18 cellular contexts compared by ENCODE assay signal in the genomic region with DNA sequence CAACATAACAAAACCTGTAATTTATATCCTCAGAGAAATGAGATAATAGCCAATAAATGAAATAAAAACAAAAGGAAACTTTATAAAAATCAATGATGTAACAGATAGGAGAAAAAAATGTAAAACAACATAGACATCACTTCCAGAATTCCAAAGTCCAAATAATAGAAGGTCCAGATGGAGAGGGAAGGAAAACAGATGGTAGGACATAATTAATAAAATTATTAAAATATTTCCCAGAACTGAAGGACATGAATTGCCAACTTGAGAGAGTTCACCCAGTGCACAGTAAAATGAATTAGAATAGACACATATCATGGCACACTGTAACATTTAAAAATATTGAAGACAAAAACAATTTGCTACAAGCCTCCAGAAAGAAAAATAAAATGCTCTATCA.
"Had no signal": no experiment of that assay in that cellular context is flagged by ENCODE, and none has a peak within 500 bp of the region (broad histone marks: within the 10 kb centered on the region; RNA-seq: fewer than 3 reads in every experiment).

No MANE protein-coding gene starts in this region.

- H3K4me3 Mint-ChIP-seq: activated T-cell treated with anti-CD3 and anti-CD28 coated beads, Interleukin-2, amount 50 U/mL, for 24 hours; activated T-helper 17 cell treated with anti-CD3 and anti-CD28 coated beads, Interleukin-2, amount 50 U/mL, for 72 hours; mesothelial cell of epicardium; naive thymus-derived CD8-positive, alpha-beta T cell; T-helper 1 cell treated with Interleukin-12 subunit alpha and Interleukin-12 subunit beta and Interleukin-4 antibody, amounts not matched to agents 30 μg/mL and 1 μg/mL, for 36 hours; WTC11 had no signal

- H3K27ac Mint-ChIP-seq: activated naive CD4-positive, alpha-beta T cell treated with anti-CD3 and anti-CD28 coated beads, Interleukin-2, amount 50 U/mL, for 72 hours; activated T-cell treated with anti-CD3 and anti-CD28 coated beads, Interleukin-2, amount 50 U/mL, for 24 hours; activated T-helper 17 cell treated with anti-CD3 and anti-CD28 coated beads, Interleukin-2, amount 50 U/mL, for 72 hours; mesothelial cell of epicardium; naive thymus-derived CD8-positive, alpha-beta T cell; T-helper 1 cell treated with Interleukin-12 subunit alpha and Interleukin-12 subunit beta and Interleukin-4 antibody, amounts not matched to agents 30 μg/mL and 1 μg/mL, for 36 hours; WTC11 had no signal

- H3K27me3 Mint-ChIP-seq: activated T-cell treated with anti-CD3 and anti-CD28 coated beads, Interleukin-2, amount 50 U/mL, for 24 hours; activated T-helper 17 cell treated with anti-CD3 and anti-CD28 coated beads, Interleukin-2, amount 50 U/mL, for 72 hours; naive thymus-derived CD8-positive, alpha-beta T cell had no signal

- H3K9me3 ChIP-seq: prostate gland, upper lobe of left lung had no signal

- H3K4me1 ChIP-seq: lower lobe of right lung, prostate gland, upper lobe of left lung had no signal

- H3K4me1 Mint-ChIP-seq: activated T-helper 17 cell treated with anti-CD3 and anti-CD28 coated beads, Interleukin-2, amount 50 U/mL, for 72 hours; naive thymus-derived CD8-positive, alpha-beta T cell had no signal

- H3K27ac ChIP-seq: brain microvascular endothelial cell, coronary artery, lower lobe of right lung, prostate gland, upper lobe of left lung had no signal

- H3K4me3 ChIP-seq: coronary artery, lower lobe of right lung, prostate gland, upper lobe of left lung had no signal

- H3K27me3 ChIP-seq: brain microvascular endothelial cell, upper lobe of left lung had no signal

- ATAC-seq: activated naive CD4-positive, alpha-beta T cell treated with anti-CD3 and anti-CD28 coated beads, Interleukin-2, amount 50 U/mL, for 72 hours; activated T-helper 17 cell treated with anti-CD3 and anti-CD28 coated beads, Interleukin-2, amount 50 U/mL, for 72 hours; left lobe of liver; lower lobe of right lung; naive thymus-derived CD8-positive, alpha-beta T cell; stimulated activated naive CD8-positive, alpha-beta T cell treated with anti-CD3 and anti-CD28 coated beads, Interleukin-15, Interleukin-2, amounts not matched to agents 100 U/mL and 50 U/mL, for 24 hours had no signal

- H3K9me3 Mint-ChIP-seq: T-helper 1 cell treated with Interleukin-12 subunit alpha and Interleukin-12 subunit beta and Interleukin-4 antibody, amounts not matched to agents 30 μg/mL and 1 μg/mL, for 36 hours had no signal

- DNase-seq: activated T-cell treated with anti-CD3 and anti-CD28 coated beads, Interleukin-2, amount 50 U/mL, for 24 hours; aorta; central memory CD4-positive, alpha-beta T cell; erythroblast; lower lobe of right lung; naive thymus-derived CD8-positive, alpha-beta T cell; stimulated activated CD4-positive, alpha-beta T cell treated with anti-CD3 and anti-CD28 coated beads, Interleukin-4, amount 100 ng/mL, for 4 hours; stimulated activated naive CD8-positive, alpha-beta T cell treated with anti-CD3 and anti-CD28 coated beads, Interleukin-15, Interleukin-2, amounts not matched to agents 100 U/mL and 50 U/mL, for 24 hours; upper lobe of left lung had no signal

- H3K36me3 ChIP-seq: brain microvascular endothelial cell, lower lobe of right lung, prostate gland, upper lobe of left lung had no signal

- H3K36me3 Mint-ChIP-seq: activated naive CD4-positive, alpha-beta T cell treated with anti-CD3 and anti-CD28 coated beads, Interleukin-2, amount 50 U/mL, for 72 hours; mesothelial cell of epicardium; naive thymus-derived CD8-positive, alpha-beta T cell; WTC11 had no signal
